In the genomic region with DNA sequence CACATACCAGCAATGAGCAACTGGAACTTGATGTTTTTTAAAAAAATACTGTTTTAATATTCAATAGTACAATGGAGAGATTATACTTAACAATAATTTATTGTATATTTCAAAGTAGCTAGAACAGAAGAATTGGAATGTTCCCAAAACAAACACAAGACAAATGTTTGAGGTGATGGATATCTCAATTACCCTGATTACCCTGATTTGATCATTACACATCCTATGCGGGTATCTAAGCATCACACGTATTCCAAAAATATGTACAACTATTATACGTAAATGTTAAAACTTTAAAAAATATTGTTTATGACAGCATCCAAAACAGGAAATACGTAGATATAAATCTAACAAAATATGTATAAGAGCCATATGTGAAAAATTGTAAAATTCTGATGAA, we compare ENCODE assay signal across 35 cellular contexts.
DNase-seq lines count a peak whose midpoint lies in the region; ATAC-seq, FAIRE-seq and TF ChIP-seq lines count a peak whose summit lies in the region.
"Had no signal": no experiment of that assay in that cellular context is flagged by ENCODE, and none has a peak within 500 bp of the region (broad histone marks: within the 10 kb centered on the region; RNA-seq: fewer than 3 reads in every experiment).

No MANE protein-coding gene starts in this region.

- dilution Hi-C loops in endothelial cell of umbilical vein (cut with MboI; ENCODE audit: extremely low pct_ligation_motif_present, low sequenced_read_pairs): no loop called here

- H4K20me1 ChIP-seq in endothelial cell of umbilical vein (replicated peaks; ENCODE audit: control insufficient read depth, extremely low read depth, insufficient read depth, low read length): peaks cover 9% of the 10 kb centered on the region
- H4K20me1 ChIP-seq: BLaER1 had no signal

- no peak overlapping the region for H3K4me2 ChIP-seq in endothelial cell of umbilical vein (ENCODE audit: insufficient read depth, low read length)
- H3K4me2 ChIP-seq: A549; BLaER1; BLaER1 treated with 17β-estradiol and CSF1 and Interleukin-3, amounts not matched to agents 10 nM and 100 nM had no signal

- H3K27me3 ChIP-seq in endothelial cell of umbilical vein (ENCODE audit: control insufficient read depth in 2 of 2, insufficient read depth in 2 of 2, low read length in 2 of 2): no peaks in the 10 kb centered on the region
- H3K27me3 ChIP-seq: BE2C; BLaER1; BLaER1 treated with 17β-estradiol and CSF1 and Interleukin-3, amounts not matched to agents 10 nM and 100 nM had no signal

- H3K9me3 Mint-ChIP-seq in progenitor cell of endocrine pancreas (ENCODE audit: low read depth): peaks cover 9% of the 10 kb centered on the region

- no peak for TF ChIP-seq POLR2A in endothelial cell of umbilical vein (IDR thresholded peaks at IDR 0.05; ENCODE audit: low read depth, low read length)

- H3K4me1 Mint-ChIP-seq in progenitor cell of endocrine pancreas (ENCODE audit: low read depth): peaks cover 6% of the 10 kb centered on the region
- H3K4me1 Mint-ChIP-seq: B cell; CD8-positive, alpha-beta memory T cell had no signal

- POLR2A ChIA-PET in endothelial cell of umbilical vein (lab: Charles Lee): no interaction called here

- FAIRE-seq in endometrium (lab: Jason Lieb, UNC): peak; percentile 12
- FAIRE-seq in endothelial cell of umbilical vein (lab: Jason Lieb, UNC): no peak
- FAIRE-seq: A204.1, A549, D721Med had no signal

- intact Hi-C loops in endothelial cell of umbilical vein (cut with micrococcal nuclease): no loop called here

- H3K27ac ChIP-seq in endothelial cell of umbilical vein (ENCODE audit: insufficient read depth, low read depth, low read length): no peak overlapping the region
- H3K27ac ChIP-seq: 22Rv1; A549; BLaER1; BLaER1 treated with 17β-estradiol and CSF1 and Interleukin-3, amounts not matched to agents 10 nM and 100 nM; C4-2B had no signal

- DNase-seq in dermis blood vessel endothelial cell: peak; percentile 12
- peak; percentile 23 for DNase-seq in endothelial cell of umbilical vein (ENCODE audit: low read depth, low spot score)
- no peak for DNase-seq in progenitor cell of endocrine pancreas (ENCODE audit: low spot score, unreplicated experiment)
- DNase-seq in activated CD4-positive, alpha-beta T cell treated with anti-CD3 and anti-CD28 coated beads for 4 hours: no peak
- DNase-seq: 8988T; ACHN; AML-193; BE2C; C1 segment of cervical spinal cord; Caco-2; Calu3; CD4-positive, alpha-beta memory T cell; CD4-positive, alpha-beta T cell; CD4-positive, CD25-positive, alpha-beta regulatory T cell; CD8-positive, alpha-beta memory T cell; CD8-positive, alpha-beta T cell; COR-L47; DMS 273 treated with DMSO at 0.1 percent for 48 hours; DMS153; DMS53; DMS79; DMS79 treated with DMSO at 0.1 percent for 48 hours; DND-41; EL had no signal

- H3K36me3 ChIP-seq in endothelial cell of umbilical vein (ENCODE audit: control insufficient read depth in 2 of 2, extremely low read depth in 1 of 2, insufficient read depth in 2 of 2, low read length in 2 of 2): peaks cover 0 to 4% of the 10 kb centered on the region in 2 experiments
- H3K36me3 ChIP-seq: BE2C had no signal

- no peak overlapping the region for H3K4me3 ChIP-seq in endothelial cell of umbilical vein (replicated peaks in 1 of 3; ENCODE audit: insufficient read depth in 1 of 3, low read depth in 1 of 3, low read length in 3 of 3)
- H3K4me3 ChIP-seq: A549; BLaER1; BLaER1 treated with 17β-estradiol and CSF1 and Interleukin-3, amounts not matched to agents 10 nM and 100 nM had no signal

- H3K27me3 Mint-ChIP-seq in progenitor cell of endocrine pancreas: no peaks in the 10 kb centered on the region
- H3K27me3 Mint-ChIP-seq: B cell; CD4-positive, alpha-beta memory T cell; CD4-positive, alpha-beta T cell; CD4-positive, CD25-positive, alpha-beta regulatory T cell had no signal

- peaks cover 72% of the 10 kb centered on the region for H3K79me2 ChIP-seq in endothelial cell of umbilical vein (ENCODE audit: control insufficient read depth, insufficient read depth, low read length)

- H3K4me1 ChIP-seq in endothelial cell of umbilical vein (ENCODE audit: control insufficient read depth, extremely low read depth, insufficient read depth, low read length): no peaks in the 10 kb centered on the region
- H3K4me1 ChIP-seq: A549, BE2C, BLaER1, Caco-2 had no signal

- no peak for TF ChIP-seq CTCF in endothelial cell of umbilical vein (IDR thresholded peaks at IDR 0.05; ENCODE audit: extremely low read depth in 1 of 2, insufficient read depth in 1 of 2, low read depth in 1 of 2, low read length in 2 of 2)
- no peak for TF ChIP-seq CTCF in progenitor cell of endocrine pancreas (IDR thresholded peaks at IDR 0.05; ENCODE audit: unreplicated experiment)

- ATAC-seq in GM21447 (IDR thresholded peaks at IDR 0.05; ENCODE audit: unreplicated experiment): no peak
- ATAC-seq: A549; CD8-positive, alpha-beta T cell had no signal

- no peak overlapping the region for H2AFZ ChIP-seq in endothelial cell of umbilical vein (ENCODE audit: low read depth, low read length)

- no peak overlapping the region for H3K4me3 Mint-ChIP-seq in progenitor cell of endocrine pancreas (ENCODE audit: low read depth)
- H3K4me3 Mint-ChIP-seq: B cell; CD14-positive monocyte; CD4-positive, alpha-beta memory T cell; CD4-positive, alpha-beta T cell; CD4-positive, CD25-positive, alpha-beta regulatory T cell; CD8-positive, alpha-beta memory T cell; CD8-positive, alpha-beta T cell had no signal

- H3K27ac Mint-ChIP-seq in progenitor cell of endocrine pancreas: no peak overlapping the region
- H3K27ac Mint-ChIP-seq: B cell; CD14-positive monocyte; CD4-positive, alpha-beta memory T cell; CD4-positive, alpha-beta T cell; CD8-positive, alpha-beta memory T cell; CD8-positive, alpha-beta T cell had no signal

- peaks cover 7% of the 10 kb centered on the region for H3K36me3 Mint-ChIP-seq in progenitor cell of endocrine pancreas (ENCODE audit: insufficient read depth)

- no TSS peak for BruUV-seq in endothelial cell of umbilical vein (replicated peaks; lab: Mats Ljungman, UMichigan)

- no peaks in the 10 kb centered on the region for H3K9me1 ChIP-seq in endothelial cell of umbilical vein (replicated peaks; ENCODE audit: control insufficient read depth, extremely low read depth, insufficient read depth, low read length)

- no peak overlapping the region for H3K9ac ChIP-seq in endothelial cell of umbilical vein (replicated peaks; ENCODE audit: extremely low read depth, insufficient read depth, low read length)
- H3K9ac ChIP-seq: BLaER1; BLaER1 treated with 17β-estradiol and CSF1 and Interleukin-3, amounts not matched to agents 10 nM and 100 nM had no signal

- CTCF ChIA-PET in endothelial cell of umbilical vein (lab: Charles Lee): interaction anchor here (1.3 kb wide), 1 partner anchor 111 kb away, joined by 4 read pairs; no protein-coding TSS in a partner anchor

- H3K9me3 ChIP-seq in endothelial cell of umbilical vein (replicated peaks; ENCODE audit: control insufficient read depth, insufficient read depth, low read length): no peaks in the 10 kb centered on the region
- H3K9me3 ChIP-seq: A549, BE2C had no signal

TF ChIP-seq in endothelial cell of umbilical vein, 7 proteins besides CTCF, POLR2A, EP300 and RAD21:
- TF ChIP-seq EZH2 (IDR thresholded peaks at IDR 0.05; ENCODE audit: borderline replicate concordance, low read depth, low read length, severe bottlenecking) (no peak), FOS (IDR thresholded peaks at IDR 0.05; ENCODE audit: borderline replicate concordance, insufficient read depth, low read length) (no peak), MYC (IDR thresholded peaks at IDR 0.05; ENCODE audit: low read depth, low read length) (no peak), MAX (IDR thresholded peaks at IDR 0.05; ENCODE audit: insufficient read depth, insufficient read length) (no peak), GATA2 (IDR thresholded peaks at IDR 0.05; ENCODE audit: insufficient read depth, insufficient read length, low read depth, low read length) (no peak), POLR2AphosphoS5 (IDR thresholded peaks at IDR 0.05; ENCODE audit: insufficient read depth, low read depth, low read length) (no peak), JUN (IDR thresholded peaks at IDR 0.05; ENCODE audit: borderline replicate concordance, insufficient read depth, insufficient read length, low read depth) (no peak)

Comparison
In these comparisons a context has a peak if more than half of its experiments do, and no peak if none do; other contexts are left out.
1. DNase-seq: peak in dermis blood vessel endothelial cell (single experiment) and endothelial cell of umbilical vein (single experiment); none in progenitor cell of endocrine pancreas (single experiment) and activated CD4-positive, alpha-beta T cell treated with anti-CD3 and anti-CD28 coated beads for 4 hours (0 of 2).